Comparison of ENCODE assay signal across 8 cellular contexts in the genomic region with DNA sequence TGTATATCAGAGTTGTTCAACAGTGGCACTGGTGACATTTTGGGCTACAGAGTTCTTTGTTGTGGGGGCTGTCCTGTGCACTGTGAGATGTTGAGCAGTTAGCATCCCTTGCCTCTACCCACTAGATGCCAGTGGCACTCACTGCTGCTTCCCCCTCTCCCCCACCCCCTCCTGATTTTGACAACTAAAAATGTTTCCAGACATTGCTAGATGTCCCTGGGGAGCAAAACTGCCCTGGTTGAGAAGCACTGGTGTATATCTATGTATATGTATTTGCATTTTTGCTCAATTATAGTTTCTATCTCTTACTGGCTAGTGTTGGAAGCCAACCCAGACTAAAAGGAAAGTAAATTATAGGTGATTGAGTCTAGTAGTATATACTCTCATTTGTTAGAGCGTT. TPM values are rescaled to one million over a fixed set of nuclear protein-coding genes. Genes with fewer than 3 reads are reported as not detected.
DNase-seq lines count a peak whose midpoint lies in the region; ATAC-seq and TF ChIP-seq lines count a peak whose summit lies in the region.

No MANE protein-coding gene starts in this region.

- H3K4me1 Mint-ChIP-seq in activated T-cell treated with anti-CD3 and anti-CD28 coated beads, Interleukin-2, amount 50 U/mL, for 4 hours (ENCODE audit: low read depth), result peaks cover 69% of the 10 kb centered on the region
- H3K4me1 Mint-ChIP-seq in stimulated activated naive CD8-positive, alpha-beta T cell treated with anti-CD3 and anti-CD28 coated beads, Interleukin-15, amount 100 ng/mL, for 72 hours, result peaks cover 58% of the 10 kb centered on the region

- H4K20me1 ChIP-seq in mammary epithelial cell (ENCODE audit: insufficient read depth, low read length), result no peaks in the 10 kb centered on the region

- no peaks in the 10 kb centered on the region for H3K9me3 Mint-ChIP-seq in activated T-cell treated with anti-CD3 and anti-CD28 coated beads, Interleukin-2, amount 50 U/mL, for 4 hours
- H3K9me3 Mint-ChIP-seq in stimulated activated naive CD8-positive, alpha-beta T cell treated with anti-CD3 and anti-CD28 coated beads, Interleukin-15, amount 100 ng/mL, for 72 hours, result peaks cover 0 to 8% of the 10 kb centered on the region in 2 donors

- H3K4me3 ChIP-seq in mammary epithelial cell (replicated peaks in 1 of 3; ENCODE audit: insufficient read depth in 1 of 3, low read depth in 2 of 3, low read length in 3 of 3), result peak overlapping the region in 1 of 3 experiments; percentile 3

- no peaks in the 10 kb centered on the region for H3K27me3 ChIP-seq in mammary epithelial cell (ENCODE audit: insufficient read depth, low read length)

- 70% methylated on average over 1 of the region's 1 CpG for WGBS in mammary epithelial cell (ENCODE audit: low coverage, missing lambda C conversion rate)

- peak overlapping the region; percentile 93 for H3K4me3 Mint-ChIP-seq in activated T-cell treated with anti-CD3 and anti-CD28 coated beads, Interleukin-2, amount 50 U/mL, for 4 hours
- H3K4me3 Mint-ChIP-seq in stimulated activated naive CD8-positive, alpha-beta T cell treated with anti-CD3 and anti-CD28 coated beads, Interleukin-15, amount 100 ng/mL, for 72 hours, result peak overlapping the region; percentile 97 to 98

- in situ Hi-C loops in mammary epithelial cell (cut with MboI; ENCODE audit: low sequenced_read_pairs in 2 of 2), result no loop called here

- no peaks in the 10 kb centered on the region for H3K9me3 ChIP-seq in mammary epithelial cell (replicated peaks; ENCODE audit: insufficient read depth, low read length)

- no peak for TF ChIP-seq CTCF in mammary epithelial cell (conservative IDR thresholded peaks at IDR 0.05 in 1 of 2, IDR thresholded peaks at IDR 0.05 in 1 of 2; ENCODE audit: extremely low read depth in 1 of 2, insufficient read depth in 1 of 2, low read depth in 1 of 2, low read length in 2 of 2)

- dilution Hi-C loops in mammary epithelial cell (cut with HindIII; ENCODE audit: low sequenced_read_pairs), result no loop called here

- no peak overlapping the region for H3K9ac ChIP-seq in mammary epithelial cell (ENCODE audit: insufficient read depth, low read length)

- H3K36me3 Mint-ChIP-seq in activated T-cell treated with anti-CD3 and anti-CD28 coated beads, Interleukin-2, amount 50 U/mL, for 4 hours (ENCODE audit: insufficient read depth), result peaks cover 10% of the 10 kb centered on the region

- H3K27ac Mint-ChIP-seq in stimulated activated naive CD8-positive, alpha-beta T cell treated with anti-CD3 and anti-CD28 coated beads, Interleukin-15, amount 100 ng/mL, for 72 hours, result peak overlapping the region; percentile 90 to 94

- BruUV-seq in mammary epithelial cell (replicated peaks; lab: Mats Ljungman, UMichigan), result no TSS peak

- H3K4me1 ChIP-seq in mammary epithelial cell (ENCODE audit: insufficient read depth, low read length), result peaks cover 45% of the 10 kb centered on the region

- no peak overlapping the region for H2AFZ ChIP-seq in mammary epithelial cell (ENCODE audit: low read depth, low read length)

- no peak for ATAC-seq in activated T-cell treated with anti-CD3 and anti-CD28 coated beads, Interleukin-2, amount 50 U/mL, for 4 hours
- peak; percentile 26 for ATAC-seq in HG03469 (IDR thresholded peaks at IDR 0.05; ENCODE audit: unreplicated experiment)
- peak; percentile 16 for ATAC-seq in stimulated activated naive CD8-positive, alpha-beta T cell treated with anti-CD3 and anti-CD28 coated beads, Interleukin-15, amount 100 ng/mL, for 72 hours
- no peak for ATAC-seq in activated CD4-positive, CD25-positive, alpha-beta regulatory T cell treated with anti-CD3 and anti-CD28 coated beads, Interleukin-2, amount 50 U/mL, for 24 hours

- H3K36me3 ChIP-seq in mammary epithelial cell (ENCODE audit: insufficient read depth, low read length), result no peaks in the 10 kb centered on the region

- H3K79me2 ChIP-seq in mammary epithelial cell (ENCODE audit: insufficient read depth, low read length), result peaks cover 62% of the 10 kb centered on the region

- intact Hi-C loops in mammary epithelial cell (cut with micrococcal nuclease), result loop anchor here (5.0 kb wide), 1 partner anchor 64 kb away; no protein-coding TSS in a partner anchor

- CTCF ChIA-PET in mammary epithelial cell (lab: Charles Lee; ENCODE audit: low non-redundant PET), result interaction anchor here (0.7 kb wide), 1 partner anchor 36 kb away, joined by 8 read pairs; no protein-coding TSS in a partner anchor

- H3K4me2 ChIP-seq in mammary epithelial cell (ENCODE audit: insufficient read depth, low read depth, low read length), result peak overlapping the region; percentile 98

- H3K27me3 Mint-ChIP-seq in activated T-cell treated with anti-CD3 and anti-CD28 coated beads, Interleukin-2, amount 50 U/mL, for 4 hours (ENCODE audit: low read depth), result no peaks in the 10 kb centered on the region
- H3K27me3 Mint-ChIP-seq in stimulated activated naive CD8-positive, alpha-beta T cell treated with anti-CD3 and anti-CD28 coated beads, Interleukin-15, amount 100 ng/mL, for 72 hours, result no peaks in the 10 kb centered on the region

- H3K27ac ChIP-seq in mammary epithelial cell (ENCODE audit: insufficient read depth, low read depth, low read length), result no peak overlapping the region

- DNase-seq in activated T-cell treated with anti-CD3 and anti-CD28 coated beads, Interleukin-2, amount 50 U/mL, for 4 hours, result no peak
- DNase-seq in activated T-cell treated with anti-CD3 and anti-CD28 coated beads, Interleukin-2, amount 50 U/mL, for 1 hour, result no peak
- no peak for DNase-seq in mammary epithelial cell
- peak in 1 of 2 donors; percentile 41 for DNase-seq in stimulated activated naive CD8-positive, alpha-beta T cell treated with anti-CD3 and anti-CD28 coated beads, Interleukin-15, amount 100 ng/mL, for 72 hours
- DNase-seq in cerebellum (ENCODE audit: low spot score), result no peak
- DNase-seq in NCI-H2227 (lab: John Stamatoyannopoulos, UW; ENCODE audit: unreplicated experiment), result no peak

RNA-seq across cellular contexts. Expression of a gene that starts 2.4 kb away (rescaled TPM):
- total RNA-seq in activated T-cell treated with anti-CD3 and anti-CD28 coated beads, Interleukin-2, amount 50 U/mL, for 4 hours, result 10 to 100 TPM; 37.7 to 44.0 (median 41.7) TPM
- total RNA-seq in mammary epithelial cell, result 10 to 100 TPM; 17.4 to 33.8 TPM
- 8.6 TPM for polyA plus RNA-seq in mammary epithelial cell
- 24.3 TPM for polyA minus RNA-seq in mammary epithelial cell
- 35.9 TPM for total RNA-seq in cerebellum

Comparison
In these comparisons a context has a peak if more than half of its experiments do, and no peak if none do; other contexts are left out.
1. ATAC-seq: peak in HG03469 (single experiment) and stimulated activated naive CD8-positive, alpha-beta T cell treated with anti-CD3 and anti-CD28 coated beads, Interleukin-15, amount 100 ng/mL, for 72 hours (single experiment); none in activated T-cell treated with anti-CD3 and anti-CD28 coated beads, Interleukin-2, amount 50 U/mL, for 4 hours (0 of 2) and activated CD4-positive, CD25-positive, alpha-beta regulatory T cell treated with anti-CD3 and anti-CD28 coated beads, Interleukin-2, amount 50 U/mL, for 24 hours (0 of 2).